ENCODE assay signal across 13 cellular contexts in the genomic region with DNA sequence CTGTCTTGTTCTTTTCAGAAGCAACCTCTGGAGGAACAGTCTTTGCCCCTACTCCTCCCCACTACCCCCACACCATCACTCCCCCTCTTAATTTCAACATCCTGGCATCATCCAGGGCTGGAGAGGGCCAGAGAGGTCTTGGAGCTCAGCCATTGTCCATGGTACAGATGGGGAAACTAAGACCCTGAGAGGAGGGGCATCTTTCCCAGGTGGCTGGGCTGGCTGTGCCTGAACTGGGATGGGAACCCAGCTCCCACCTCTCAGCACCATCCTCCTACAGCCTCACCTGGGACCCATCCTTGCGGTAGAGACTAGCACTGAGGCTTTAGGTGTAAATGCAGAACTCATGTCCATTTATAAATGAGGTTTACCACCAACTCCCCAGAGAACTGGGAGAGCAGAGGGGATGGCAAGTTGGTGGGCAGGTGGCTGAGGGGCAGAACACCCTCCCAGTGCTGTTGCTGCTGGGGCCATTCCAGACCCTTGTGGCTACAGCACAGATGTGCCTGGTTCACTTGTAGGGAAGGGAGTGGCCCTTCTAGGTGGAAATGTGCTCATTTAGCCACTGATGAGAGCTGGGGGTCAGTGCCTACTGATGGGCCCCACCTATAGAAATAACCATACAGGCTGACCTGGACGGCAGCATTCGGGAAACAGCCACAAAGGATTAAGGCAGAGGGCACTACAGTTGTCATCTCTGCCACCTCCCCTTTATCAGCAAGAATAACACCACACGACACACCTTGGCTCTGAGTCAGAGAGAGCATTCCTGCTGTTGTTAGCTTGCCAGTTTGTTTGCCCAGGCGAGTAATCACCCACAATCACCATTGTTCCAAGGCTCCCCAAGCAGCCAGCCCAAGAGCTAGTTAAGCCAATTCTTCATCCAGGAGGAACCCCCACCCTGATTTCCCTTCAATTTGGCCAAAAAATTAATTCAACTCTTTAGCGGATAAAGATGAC. TPM values are rescaled to one million over a fixed set of nuclear protein-coding genes. Genes with fewer than 3 reads are reported as not detected.
DNase-seq lines count a peak whose midpoint lies in the region; ATAC-seq, FAIRE-seq and TF ChIP-seq lines count a peak whose summit lies in the region.
"Had no signal": no experiment of that assay in that cellular context is flagged by ENCODE, and none has a peak within 500 bp of the region (broad histone marks: within the 10 kb centered on the region; RNA-seq: fewer than 3 reads in every experiment).

No MANE protein-coding gene starts in this region.

- H3K36me3 Mint-ChIP-seq in glutamatergic neuron (ENCODE audit: unreplicated experiment), result peaks cover 28% of the 10 kb centered on the region

- H3K27me3 ChIP-seq in liver (ENCODE audit: control insufficient read depth in 4 of 4, insufficient read depth in 4 of 4, low read length in 3 of 4), result no peaks in the 10 kb centered on the region
- peaks cover 2 to 39% of the 10 kb centered on the region in 2 experiments; a peak in 3 of 5 replicates for H3K27me3 ChIP-seq in HepG2 (ENCODE audit: control insufficient read depth in 1 of 2, insufficient read depth in 2 of 2, low read length in 2 of 2)
- no peaks in the 10 kb centered on the region for H3K27me3 ChIP-seq in right lobe of liver
- peaks cover 35% of the 10 kb centered on the region for H3K27me3 ChIP-seq in BE2C

- peaks cover 4% of the 10 kb centered on the region for H3K4me1 Mint-ChIP-seq in glutamatergic neuron (ENCODE audit: low read depth, unreplicated experiment)

- POLR2A ChIA-PET in HepG2 (lab: Yijun Ruan, JAX), result no interaction called here

- DNase-seq in HepG2 (ENCODE audit: low spot score), result no peak
- peak; percentile 19 to 42 for DNase-seq in cardiac fibroblast (ENCODE audit: low read depth in 2 of 2)
- peak in 1 of 3 donors; percentile 71 for DNase-seq in right lobe of liver
- DNase-seq in glutamatergic neuron, result no peak
- DNase-seq in BE2C, result no peak
- no peak for DNase-seq in SHP77 treated with DMSO at 0.1 percent for 48 hours (lab: John Stamatoyannopoulos, UW)
- no peak for DNase-seq in G401 (ENCODE audit: low spot score)
- DNase-seq: activated T-cell treated with anti-CD3 and anti-CD28 coated beads, Interleukin-2, amount 50 U/mL, for 1 hour; CD4-positive, alpha-beta memory T cell; effector CD8-positive, alpha-beta T cell; naive B cell; NCI-H1048 had no signal

- in situ Hi-C loops in HepG2 (cut with HindIII; ENCODE audit: extremely low pct_ligation_motif_present, low pct_unique_long_range_greater_than_20kb), result no loop called here
- in situ Hi-C loops in G401 (cut with HindIII; ENCODE audit: low sequenced_read_pairs), result no loop called here

- H3K4me3 Mint-ChIP-seq in glutamatergic neuron (ENCODE audit: unreplicated experiment), result no peak overlapping the region
- H3K4me3 Mint-ChIP-seq: CD4-positive, alpha-beta memory T cell; naive B cell had no signal

- H3K4me2 ChIP-seq in HepG2 (ENCODE audit: low read depth, low read length), result no peak overlapping the region

- H3K27ac Mint-ChIP-seq in glutamatergic neuron (ENCODE audit: unreplicated experiment), result no peak overlapping the region
- H3K27ac Mint-ChIP-seq: CD4-positive, alpha-beta memory T cell; naive B cell had no signal

- H3K36me3 ChIP-seq in liver (ENCODE audit: control insufficient read depth in 4 of 4, insufficient read depth in 3 of 4, low read depth in 1 of 4, low read length in 3 of 4) (peaks cover 0 to 16% (median 4%) of the 10 kb centered on the region in 4 donors), HepG2 (replicated peaks in 1 of 2; ENCODE audit: control insufficient read depth in 1 of 2, insufficient read depth in 2 of 2, low read length in 2 of 2) (no peaks in the 10 kb centered on the region), right lobe of liver (peaks cover 0 to 9% (median 5%) of the 10 kb centered on the region in 4 donors), BE2C (no peaks in the 10 kb centered on the region)

- intact Hi-C loops in HepG2 (cut with micrococcal nuclease; ENCODE audit: unreplicated experiment) (no loop called here), right lobe of liver (cut with DNase I) (no loop called here)

- no peaks in the 10 kb centered on the region for H3K79me2 ChIP-seq in HepG2 (ENCODE audit: insufficient read depth, low read length)

- no peak for FAIRE-seq in HepG2 (lab: Jason Lieb, UNC)

- H3K27me3 Mint-ChIP-seq in glutamatergic neuron (ENCODE audit: unreplicated experiment), result peaks cover 3% of the 10 kb centered on the region

- H3K4me1 ChIP-seq in liver (ENCODE audit: control insufficient read depth in 4 of 4, insufficient read depth in 4 of 4, low read length in 3 of 4) (peaks cover 8 to 26% (median 20%) of the 10 kb centered on the region in 4 donors), HepG2 (ENCODE audit: insufficient read depth, low read length) (no peaks in the 10 kb centered on the region), right lobe of liver (peaks cover 0 to 27% (median 6%) of the 10 kb centered on the region in 4 donors), BE2C (no peaks in the 10 kb centered on the region; the same call in 1 of the 2 replicates)

- TF ChIP-seq EP300 in HepG2 (IDR thresholded peaks at IDR 0.05; ENCODE audit: low read depth in 2 of 2, low read length in 2 of 2) (no peak), HepG2 (CRISPR knock-in tag; IDR thresholded peaks at IDR 0.05; ENCODE audit: borderline replicate concordance) (no peak)

- H3K9me3 ChIP-seq in liver (ENCODE audit: control insufficient read depth in 4 of 4, low read length in 3 of 4), result peaks cover 3 to 7% (median 5%) of the 10 kb centered on the region in 4 donors
- peaks cover 29% of the 10 kb centered on the region for H3K9me3 ChIP-seq in HepG2 (ENCODE audit: low read length)
- H3K9me3 ChIP-seq in right lobe of liver, result no peaks in the 10 kb centered on the region
- peaks cover 7% of the 10 kb centered on the region for H3K9me3 ChIP-seq in BE2C

- CTCF ChIA-PET in HepG2 (lab: Yijun Ruan, JAX; ENCODE audit: low intra/inter-chr PET ratio, low total read pairs), result no interaction called here

- H3K27ac ChIP-seq in liver (ENCODE audit: low read depth in 1 of 2, low read length in 2 of 2), result peak overlapping the region; percentile 7 to 20
- H3K27ac ChIP-seq in HepG2 (ENCODE audit: extremely low read length, insufficient read depth, low read length), result no peak overlapping the region
- peak overlapping the region in 2 of 3 donors; percentile 33 to 96 for H3K27ac ChIP-seq in right lobe of liver

- peaks cover 11% of the 10 kb centered on the region for H3K9me3 Mint-ChIP-seq in glutamatergic neuron (ENCODE audit: unreplicated experiment)

- H3K4me3 ChIP-seq in liver (ENCODE audit: low read depth in 1 of 3, low read length in 3 of 3), result no peak overlapping the region
- no peak overlapping the region for H3K4me3 ChIP-seq in HepG2 (replicated peaks in 1 of 3; ENCODE audit: insufficient read depth in 1 of 3, low read depth in 2 of 3, low read length in 3 of 3)
- peak overlapping the region in 1 of 2 donors; percentile 72 for H3K4me3 ChIP-seq in cardiac fibroblast (replicated peaks in 1 of 2; ENCODE audit: low read depth in 2 of 2, low read length in 2 of 2)
- H3K4me3 ChIP-seq in right lobe of liver, result peak overlapping the region in 1 of 3 donors; percentile 6
- no peak overlapping the region for H3K4me3 ChIP-seq in BE2C (ENCODE audit: low read depth, low read length)

- BruUV-seq in HepG2 (replicated peaks; lab: Mats Ljungman, UMichigan), result no TSS peak

- no peak overlapping the region for H2AFZ ChIP-seq in HepG2 (ENCODE audit: low read length)

- TF ChIP-seq RAD21 in liver (IDR thresholded peaks at IDR 0.05) (no peak), HepG2 (CRISPR knock-in tag; IDR thresholded peaks at IDR 0.05) (no peak)

- no peaks in the 10 kb centered on the region for H4K20me1 ChIP-seq in HepG2 (ENCODE audit: insufficient read depth, low read length)

- no peak overlapping the region for H3K9ac ChIP-seq in liver (ENCODE audit: low read depth in 1 of 2, low read length in 2 of 2)
- no peak overlapping the region for H3K9ac ChIP-seq in HepG2 (ENCODE audit: insufficient read depth, low read depth, low read length)

- TF ChIP-seq POLR2A in HepG2 (IDR thresholded peaks at IDR 0.05; ENCODE audit: insufficient read depth in 1 of 2, low read depth in 2 of 2, low read length in 2 of 2), result no peak
- TF ChIP-seq POLR2A in right lobe of liver (IDR thresholded peaks at IDR 0.05), result no peak

- ATAC-seq in HepG2 (no peak), right lobe of liver (peak; percentile 39 to 69 (median 48))

- no peak for TF ChIP-seq CTCF in liver (IDR thresholded peaks at IDR 0.05; ENCODE audit: low read depth, low read length, missing input control)
- no peak for TF ChIP-seq CTCF in HepG2 (CRISPR knock-in tag; IDR thresholded peaks at IDR 0.05)
- no peak for TF ChIP-seq CTCF in cardiac fibroblast (IDR thresholded peaks at IDR 0.05; ENCODE audit: low read depth, low read length)
- no peak for TF ChIP-seq CTCF in right lobe of liver (IDR thresholded peaks at IDR 0.05)
- no peak for TF ChIP-seq CTCF in glutamatergic neuron (IDR thresholded peaks at IDR 0.05; ENCODE audit: partially characterized antibody, unreplicated experiment)
- no peak for TF ChIP-seq CTCF in BE2C (IDR thresholded peaks at IDR 0.05; ENCODE audit: low read depth, low read length)

- 69% methylated on average over 6 of the region's 6 CpGs for WGBS in liver
- 62% methylated on average over 3 of the region's 6 CpGs for WGBS in HepG2 (ENCODE audit: low lambda C conversion rate)
- 17% methylated on average over 1 of the region's 6 CpGs for WGBS in right lobe of liver (ENCODE audit: insufficient coverage, low coverage, low lambda C conversion rate, missing lambda C conversion rate)

RNA-seq across cellular contexts. Expression of gene MLPH, which starts 2.1 kb away (rescaled TPM):
- total RNA-seq in liver (10 to 100 TPM in 1 of 2 donors, 1 to 10 TPM in 1; 1.6 to 22.6 TPM), HepG2 (2016; rRNA removed; fragmentation: Illumina TruSeq; extraction: Trizol) (not detected in 2 replicates), right lobe of liver (10 to 100 TPM; 20.8 to 52.8 (median 35.1) TPM), glutamatergic neuron (ENCODE audit: unreplicated experiment) (4.3 TPM)
- polyA plus RNA-seq in liver (10 to 100 TPM; 22.1 to 25.9 TPM), HepG2 (2011; rRNA removed) (0.12 and 0.27 TPM in 2 replicates)
- total RNA-seq in HepG2 (2016; cell fraction: cytosol; rRNA removed; fragmentation: Illumina TruSeq; extraction: Trizol; ENCODE audit: low read depth), result not detected in 2 replicates
- total RNA-seq in HepG2 (2016; cell fraction: insoluble cytoplasmic fraction; rRNA removed; fragmentation: Illumina TruSeq; extraction: Trizol), result not detected in 2 replicates
- total RNA-seq in HepG2 (2016; cell fraction: membrane; rRNA removed; fragmentation: Illumina TruSeq; extraction: Trizol), result not detected in 2 replicates
- total RNA-seq in HepG2 (2016; cell fraction: nucleus; rRNA removed; fragmentation: Illumina TruSeq; extraction: Trizol), result not detected in 2 replicates
- 0.10 TPM in 1 of 2 replicates, not detected in the other for polyA plus RNA-seq in HepG2 (2011; cell fraction: cytosol; rRNA removed)
- polyA plus RNA-seq in HepG2 (2011; cell fraction: nucleus; rRNA removed), result 0.88 and 1.00 TPM in 2 replicates
- 0.17 and 0.28 TPM in 2 replicates for polyA plus RNA-seq in HepG2 (2012)
- not detected in 2 replicates for polyA plus RNA-seq in HepG2 (2016; cell fraction: cytosol; fragmentation: Illumina TruSeq; extraction: Trizol; ENCODE audit: low read depth)
- not detected in 2 replicates for polyA plus RNA-seq in HepG2 (2016; cell fraction: insoluble cytoplasmic fraction; fragmentation: Illumina TruSeq; extraction: Trizol; ENCODE audit: low read depth)
- polyA plus RNA-seq in HepG2 (2016; cell fraction: membrane; fragmentation: Illumina TruSeq; extraction: Trizol; ENCODE audit: low read depth), result not detected in 2 replicates
- not detected in 2 replicates for polyA plus RNA-seq in HepG2 (2016; cell fraction: nucleus; fragmentation: Illumina TruSeq; extraction: Trizol; ENCODE audit: insufficient read depth, low read depth)
- 1.0 TPM in 1 of 2 replicates, not detected in the other for polyA minus RNA-seq in HepG2 (2011; rRNA and poly(A)+ RNA removed; ENCODE audit: low replicate concordance)
- polyA minus RNA-seq in HepG2 (2011; cell fraction: cytosol; rRNA and poly(A)+ RNA removed), result not detected in 2 replicates
- polyA minus RNA-seq in HepG2 (2011; cell fraction: nucleus; rRNA and poly(A)+ RNA removed), result not detected in 2 replicates
- not detected for polyA plus RNA-seq in BE2C (2012; ENCODE audit: insufficient read depth, insufficient read length, low read depth)
- 0.55 and 1.6 TPM in 2 replicates for total RNA-seq in G401 (2014; rRNA removed; shearing (Covaris generic))
- total RNA-seq: CD4-positive, alpha-beta memory T cell had no signal
- polyA plus RNA-seq: CD4-positive, alpha-beta memory T cell had no signal

Comparison
In these comparisons a context has a peak if more than half of its experiments do, and no peak if none do; other contexts are left out.
1. DNase-seq: peak in cardiac fibroblast (2 of 2); none in HepG2 (single experiment), glutamatergic neuron (single experiment), BE2C (single experiment), SHP77 treated with DMSO at 0.1 percent for 48 hours (single experiment) and G401 (single experiment).